Comparison of ENCODE assay signal across 37 cellular contexts in genomic region chr17:4324463-4324862, GRCh38.
"Had no signal": no experiment of that assay in that cellular context is flagged by ENCODE, and none has a peak within 500 bp of the region (broad histone marks: within the 10 kb centered on the region; RNA-seq: fewer than 3 reads in every experiment).

No MANE protein-coding gene starts in this region.

- H3K4me1 Mint-ChIP-seq: activated naive CD4-positive, alpha-beta T cell treated with anti-CD3 and anti-CD28 coated beads, Interleukin-2, amount 10 ng/mL, durations not matched to agents 7 days and 5 days had no signal

- FAIRE-seq: bronchial epithelial cell, TTC549 had no signal

- H3K9me3 ChIP-seq: ascending aorta had no signal

- H3K36me3 ChIP-seq: ascending aorta, cardiac muscle cell had no signal

- H3K27ac ChIP-seq: ascending aorta, cardiac muscle cell, VCaP had no signal

- H3K4me3 ChIP-seq: ascending aorta, cardiac muscle cell had no signal

- H3K27ac Mint-ChIP-seq: activated CD4-positive, alpha-beta memory T cell treated with anti-CD3 and anti-CD28 coated beads, Interleukin-2, amount 10 ng/mL, durations not matched to agents 7 days and 5 days; activated CD4-positive, alpha-beta T cell treated with anti-CD3 and anti-CD28 coated beads, Interleukin-2, amount 10 ng/mL, durations not matched to agents 7 days and 5 days; activated CD8-positive, alpha-beta memory T cell treated with anti-CD3 and anti-CD28 coated beads, Interleukin-2, amount 10 ng/mL, durations not matched to agents 7 days and 5 days; activated CD8-positive, alpha-beta T cell treated with anti-CD3 and anti-CD28 coated beads, Interleukin-2, amount 10 ng/mL, durations not matched to agents 7 days and 5 days; activated naive CD4-positive, alpha-beta T cell treated with anti-CD3 and anti-CD28 coated beads, Interleukin-2, amount 10 ng/mL, durations not matched to agents 7 days and 5 days; activated naive CD4-positive, alpha-beta T cell treated with anti-CD3 and anti-CD28 coated beads, Interleukin-2, amount 50 U/mL, for 24 hours; activated naive CD8-positive, alpha-beta T cell; activated naive CD8-positive, alpha-beta T cell treated with anti-CD3 and anti-CD28 coated beads, Interleukin-2, amount 10 ng/mL, durations not matched to agents 7 days and 5 days; activated naive CD8-positive, alpha-beta T cell treated with anti-CD3 and anti-CD28 coated beads, Interleukin-2, amount 50 U/mL, for 24 hours; activated T-cell treated with anti-CD3 and anti-CD28 coated beads, Interleukin-2, amount 50 U/mL, for 24 hours; activated T-helper 2 cell treated with anti-CD3 and anti-CD28 coated beads, Interferon-gamma antibody, Interleukin-2, Interleukin-4, amounts not matched to agents 10 μg/mL and 5 μg/mL and 100 μg/mL, durations not matched to agents 14 hours and 24 hours and 36 hours; brain; T-helper 1 cell treated with Interleukin-12 subunit alpha and Interleukin-12 subunit beta and Interleukin-4 antibody, amounts not matched to agents 30 μg/mL and 1 μg/mL, for 36 hours; T-helper 2 cell treated with Interferon-gamma antibody and Interleukin-4, amounts not matched to agents 5 μg/mL and 100 μg/mL, for 36 hours had no signal

- ATAC-seq: activated CD4-positive, CD25-positive, alpha-beta regulatory T cell treated with anti-CD3 and anti-CD28 coated beads, Interleukin-2, amount 50 U/mL, for 24 hours; activated CD8-positive, alpha-beta memory T cell treated with anti-CD3 and anti-CD28 coated beads, Interleukin-2, amount 10 ng/mL, durations not matched to agents 7 days and 5 days; activated CD8-positive, alpha-beta T cell treated with anti-CD3 and anti-CD28 coated beads, Interleukin-2, amount 10 ng/mL, durations not matched to agents 7 days and 5 days; activated naive CD8-positive, alpha-beta T cell treated with anti-CD3 and anti-CD28 coated beads, Interleukin-2, amount 50 U/mL, for 24 hours had no signal

- H3K27me3 ChIP-seq: ascending aorta, cardiac muscle cell had no signal

- H3K27me3 Mint-ChIP-seq: activated CD4-positive, alpha-beta memory T cell treated with anti-CD3 and anti-CD28 coated beads, Interleukin-2, amount 10 ng/mL, durations not matched to agents 7 days and 5 days; activated CD4-positive, alpha-beta T cell treated with anti-CD3 and anti-CD28 coated beads, Interleukin-2, amount 10 ng/mL, durations not matched to agents 7 days and 5 days; activated CD8-positive, alpha-beta memory T cell treated with anti-CD3 and anti-CD28 coated beads, Interleukin-2, amount 10 ng/mL, durations not matched to agents 7 days and 5 days; activated naive CD4-positive, alpha-beta T cell treated with anti-CD3 and anti-CD28 coated beads, Interleukin-2, amount 10 ng/mL, durations not matched to agents 7 days and 5 days; activated naive CD4-positive, alpha-beta T cell treated with anti-CD3 and anti-CD28 coated beads, Interleukin-2, amount 50 U/mL, for 24 hours; activated naive CD8-positive, alpha-beta T cell; activated naive CD8-positive, alpha-beta T cell treated with anti-CD3 and anti-CD28 coated beads, Interleukin-2, amount 10 ng/mL, durations not matched to agents 7 days and 5 days; activated naive CD8-positive, alpha-beta T cell treated with anti-CD3 and anti-CD28 coated beads, Interleukin-2, amount 50 U/mL, for 24 hours; activated T-cell treated with anti-CD3 and anti-CD28 coated beads, Interleukin-2, amount 50 U/mL, for 24 hours; brain; central memory CD8-positive, alpha-beta T cell had no signal

- H3K4me3 Mint-ChIP-seq: activated CD4-positive, alpha-beta memory T cell treated with anti-CD3 and anti-CD28 coated beads, Interleukin-2, amount 10 ng/mL, durations not matched to agents 7 days and 5 days; activated CD4-positive, alpha-beta T cell treated with anti-CD3 and anti-CD28 coated beads, Interleukin-2, amount 10 ng/mL, durations not matched to agents 7 days and 5 days; activated CD8-positive, alpha-beta memory T cell treated with anti-CD3 and anti-CD28 coated beads, Interleukin-2, amount 10 ng/mL, durations not matched to agents 7 days and 5 days; activated CD8-positive, alpha-beta T cell treated with anti-CD3 and anti-CD28 coated beads, Interleukin-2, amount 10 ng/mL, durations not matched to agents 7 days and 5 days; activated naive CD4-positive, alpha-beta T cell treated with anti-CD3 and anti-CD28 coated beads, Interleukin-2, amount 10 ng/mL, durations not matched to agents 7 days and 5 days; activated naive CD4-positive, alpha-beta T cell treated with anti-CD3 and anti-CD28 coated beads, Interleukin-2, amount 50 U/mL, for 24 hours; activated naive CD8-positive, alpha-beta T cell; activated naive CD8-positive, alpha-beta T cell treated with anti-CD3 and anti-CD28 coated beads, Interleukin-2, amount 10 ng/mL, durations not matched to agents 7 days and 5 days; activated naive CD8-positive, alpha-beta T cell treated with anti-CD3 and anti-CD28 coated beads, Interleukin-2, amount 50 U/mL, for 24 hours; activated T-cell treated with anti-CD3 and anti-CD28 coated beads, Interleukin-2, amount 50 U/mL, for 24 hours; brain; central memory CD8-positive, alpha-beta T cell; T-helper 1 cell treated with Interleukin-12 subunit alpha and Interleukin-12 subunit beta and Interleukin-4 antibody, amounts not matched to agents 30 μg/mL and 1 μg/mL, for 36 hours; T-helper 2 cell treated with Interferon-gamma antibody and Interleukin-4, amounts not matched to agents 5 μg/mL and 100 μg/mL, for 36 hours had no signal

- DNase-seq: activated CD4-positive, alpha-beta memory T cell treated with anti-CD3 and anti-CD28 coated beads, Interleukin-2, amount 10 ng/mL, durations not matched to agents 7 days and 5 days; activated CD4-positive, alpha-beta T cell treated with anti-CD3 and anti-CD28 coated beads for 4 hours; activated CD4-positive, alpha-beta T cell treated with anti-CD3 and anti-CD28 coated beads, Interleukin-2, amount 10 ng/mL, durations not matched to agents 7 days and 5 days; activated CD4-positive, alpha-beta T cell treated with anti-CD3 and anti-CD28 coated beads, Interleukin-2, amount 50 U/mL, for 48 hours; activated CD4-positive, CD25-positive, alpha-beta regulatory T cell; activated CD8-positive, alpha-beta memory T cell treated with anti-CD3 and anti-CD28 coated beads for 24 hours; activated CD8-positive, alpha-beta memory T cell treated with anti-CD3 and anti-CD28 coated beads, Interleukin-2, amount 10 ng/mL, durations not matched to agents 7 days and 5 days; activated CD8-positive, alpha-beta memory T cell treated with anti-CD3 and anti-CD28 coated beads, Interleukin-2, amount 50 U/mL, for 48 hours; activated CD8-positive, alpha-beta T cell treated with anti-CD3 and anti-CD28 coated beads, Interleukin-2, amount 10 ng/mL, durations not matched to agents 7 days and 5 days; activated effector memory CD4-positive, alpha-beta T cell treated with Interleukin-2 at 50 U/mL for 16 hours; activated gamma-delta T cell; activated naive CD4-positive, alpha-beta T cell treated with anti-CD3 and anti-CD28 coated beads, Interleukin-2, amount 10 ng/mL, durations not matched to agents 7 days and 5 days; activated naive CD4-positive, alpha-beta T cell treated with Interleukin-2 at 50 U/mL for 16 hours; activated naive CD8-positive, alpha-beta T cell treated with anti-CD3 and anti-CD28 coated beads, Interleukin-2, amount 10 ng/mL, durations not matched to agents 7 days and 5 days; activated naive CD8-positive, alpha-beta T cell treated with anti-CD3 and anti-CD28 coated beads, Interleukin-2, amount 50 U/mL, for 24 hours; activated T-cell treated with anti-CD3 and anti-CD28 coated beads, Interleukin-2, amount 50 U/mL, for 24 hours; activated T-cell treated with anti-CD3 and anti-CD28 coated beads, Interleukin-2, amount 50 U/mL, for 48 hours; amygdala; anterior cingulate cortex; caudate nucleus; cerebellar nuclear complex; T-helper 1 cell; T-helper 2 cell; T-helper 9 cell had no signal

- H3K9me3 Mint-ChIP-seq: central memory CD8-positive, alpha-beta T cell; T-helper 2 cell treated with Interferon-gamma antibody and Interleukin-4, amounts not matched to agents 5 μg/mL and 100 μg/mL, for 36 hours had no signal
